ENCODE assay signal across 1 cellular context in the genomic region with DNA sequence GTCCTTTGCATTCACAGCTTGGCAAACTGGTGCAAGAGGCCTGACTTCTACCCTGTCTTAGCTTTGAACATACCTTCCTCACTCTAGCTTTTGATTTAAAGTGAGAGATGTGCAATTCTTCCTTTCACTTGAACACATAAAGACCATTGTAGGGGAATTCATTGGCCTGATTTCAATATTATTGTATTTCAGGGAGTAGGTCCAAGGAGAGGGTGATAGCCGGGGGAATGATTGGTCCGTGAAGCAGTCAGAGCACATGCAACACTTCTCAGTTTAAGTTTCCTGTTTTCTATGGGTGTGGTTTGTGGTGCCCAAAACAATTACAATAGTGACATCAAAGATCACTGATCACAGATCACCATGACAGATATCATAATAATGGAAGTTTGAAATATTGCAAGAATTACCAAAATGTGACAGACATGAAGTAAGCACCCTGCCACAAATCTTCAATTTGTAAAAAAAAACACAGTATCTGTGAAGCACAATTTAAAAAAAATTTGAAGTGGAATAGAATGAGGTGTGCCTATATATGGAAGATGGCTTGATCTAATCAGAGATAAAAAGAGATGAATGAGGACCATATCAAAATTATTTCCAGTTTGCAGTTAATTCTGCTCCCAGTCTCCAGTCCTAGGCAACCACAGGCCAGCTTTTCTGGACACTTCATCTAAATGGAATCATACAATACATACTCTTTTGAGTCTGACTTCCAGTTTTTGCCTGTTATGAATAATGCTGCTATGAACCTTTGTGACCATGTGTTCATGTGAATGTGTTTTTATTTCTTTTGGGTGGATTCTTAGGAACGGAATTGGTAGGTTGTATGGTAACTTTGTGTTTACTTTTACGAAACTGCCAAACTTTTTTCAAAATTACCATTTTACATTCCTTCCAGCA.
TF ChIP-seq lines count a peak whose summit lies in the region.

No MANE protein-coding gene starts in this region.

TF ChIP-seq in liver, 16 proteins besides CTCF, POLR2A, EP300 and RAD21 (continued from another document):
- TF ChIP-seq ZBTB33 (IDR thresholded peaks at IDR 0.05) (no peak), EGR1 (IDR thresholded peaks at IDR 0.05; ENCODE audit: low read depth in 2 of 2) (no peak), GABPA (IDR thresholded peaks at IDR 0.05 in 1 of 2, conservative IDR thresholded peaks at IDR 0.05 in 1 of 2) (no peak), HNF4G (IDR thresholded peaks at IDR 0.05) (no peak), NR2F2 (IDR thresholded peaks at IDR 0.05) (no peak), FOXA1 (IDR thresholded peaks at IDR 0.05) (no peak)
- TF ChIP-seq, protein P1, sequence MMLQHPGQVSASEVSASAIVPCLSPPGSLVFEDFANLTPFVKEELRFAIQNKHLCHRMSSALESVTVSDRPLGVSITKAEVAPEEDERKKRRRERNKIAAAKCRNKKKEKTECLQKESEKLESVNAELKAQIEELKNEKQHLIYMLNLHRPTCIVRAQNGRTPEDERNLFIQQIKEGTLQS (IDR thresholded peaks at IDR 0.05), result no peak
TF ChIP-seq in liver: peak in this region for 0.
